ENCODE assay signal across 12 cellular contexts in the genomic region with DNA sequence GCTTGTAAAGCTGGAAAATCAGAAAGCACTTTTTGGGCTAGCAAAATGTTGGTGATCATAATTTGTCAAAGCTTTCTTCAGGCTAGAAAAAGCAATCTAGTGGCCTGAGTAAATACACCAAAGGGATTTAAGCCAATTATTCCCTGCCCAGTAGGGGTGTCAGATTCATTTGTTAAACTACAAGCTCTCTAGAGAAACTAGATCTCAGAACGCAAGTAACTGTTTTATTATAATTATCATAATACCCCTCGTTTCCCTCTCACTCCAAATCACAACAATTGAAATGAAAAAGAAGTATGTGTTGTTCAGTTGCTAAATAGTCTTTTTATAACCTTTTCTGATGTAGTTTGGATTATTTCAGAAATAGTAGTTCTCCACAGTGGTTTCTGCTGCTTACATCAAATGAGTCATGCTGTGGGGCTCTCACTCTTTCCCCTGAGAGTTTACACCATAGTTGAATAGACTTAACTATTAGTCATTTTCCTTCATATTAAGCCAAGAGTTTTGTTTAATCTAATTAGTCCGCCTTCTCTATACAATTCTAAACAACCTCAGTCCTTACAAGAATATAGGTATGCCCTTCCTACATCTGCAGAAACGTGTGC.
DNase-seq lines count a peak whose midpoint lies in the region; ATAC-seq, FAIRE-seq and TF ChIP-seq lines count a peak whose summit lies in the region.
"Had no signal": no experiment of that assay in that cellular context is flagged by ENCODE, and none has a peak within 500 bp of the region (broad histone marks: within the 10 kb centered on the region; RNA-seq: fewer than 3 reads in every experiment).

No MANE protein-coding gene starts in this region.

- H3K4me3 ChIP-seq in right atrium auricular region (no peak overlapping the region), astrocyte of the spinal cord (ENCODE audit: low read depth, low read length) (peak overlapping the region; percentile 3), left ventricle myocardium inferior (peak overlapping the region; percentile 26)

- H3K27ac Mint-ChIP-seq in natural killer cell treated with Interleukin-12 subunit alpha and Interleukin-12 subunit beta and Interleukin-15 and Interleukin-18, amount 100 ng/mL, for 72 hours, result no peak overlapping the region
- H3K27ac Mint-ChIP-seq: nephron had no signal

- H3K4me1 ChIP-seq in right atrium auricular region, result no peaks in the 10 kb centered on the region
- H3K4me1 ChIP-seq in left ventricle myocardium inferior, result peaks cover 4% of the 10 kb centered on the region

- TF ChIP-seq CTCF in right atrium auricular region (IDR thresholded peaks at IDR 0.05) (no peak), astrocyte of the spinal cord (IDR thresholded peaks at IDR 0.05; ENCODE audit: low read depth, low read length) (no peak), left ventricle myocardium inferior (IDR thresholded peaks at IDR 0.05; ENCODE audit: borderline replicate concordance) (no peak)

- H3K9me3 ChIP-seq in right atrium auricular region (no peaks in the 10 kb centered on the region), left ventricle myocardium inferior (replicated peaks) (no peaks in the 10 kb centered on the region)

- in situ Hi-C loops in astrocyte of the spinal cord (cut with HindIII; ENCODE audit: low sequenced_read_pairs), result no loop called here

- no peaks in the 10 kb centered on the region for H3K27me3 ChIP-seq in right atrium auricular region
- H3K27me3 ChIP-seq in left ventricle myocardium inferior (ENCODE audit: low read depth), result no peaks in the 10 kb centered on the region

- no peaks in the 10 kb centered on the region for H3K36me3 Mint-ChIP-seq in natural killer cell treated with Interleukin-12 subunit alpha and Interleukin-12 subunit beta and Interleukin-15 and Interleukin-18, amount 100 ng/mL, for 72 hours

- no peaks in the 10 kb centered on the region for H3K4me1 Mint-ChIP-seq in natural killer cell treated with Interleukin-12 subunit alpha and Interleukin-12 subunit beta and Interleukin-15 and Interleukin-18, amount 100 ng/mL, for 72 hours (ENCODE audit: low read depth in 2 of 2)

- ATAC-seq in Right ventricle myocardium inferior, result peak; percentile 64
- no peak for ATAC-seq in natural killer cell treated with Interleukin-12 subunit alpha and Interleukin-12 subunit beta and Interleukin-15 and Interleukin-18, amount 100 ng/mL, for 72 hours
- ATAC-seq in HG02981 (IDR thresholded peaks at IDR 0.05; ENCODE audit: unreplicated experiment), result no peak

- H3K9me3 Mint-ChIP-seq in natural killer cell treated with Interleukin-12 subunit alpha and Interleukin-12 subunit beta and Interleukin-15 and Interleukin-18, amount 100 ng/mL, for 72 hours, result no peaks in the 10 kb centered on the region
- H3K9me3 Mint-ChIP-seq: nephron had no signal

- H3K36me3 ChIP-seq in right atrium auricular region (no peaks in the 10 kb centered on the region), left ventricle myocardium inferior (no peaks in the 10 kb centered on the region)

- no peaks in the 10 kb centered on the region for H3K27me3 Mint-ChIP-seq in natural killer cell treated with Interleukin-12 subunit alpha and Interleukin-12 subunit beta and Interleukin-15 and Interleukin-18, amount 100 ng/mL, for 72 hours

- DNase-seq in Right ventricle myocardium inferior (ENCODE audit: missing footprints), result no peak
- DNase-seq in right atrium auricular region (ENCODE audit: low spot score), result no peak
- peak; percentile 86 for DNase-seq in astrocyte of the spinal cord (ENCODE audit: low read depth, low spot score)
- DNase-seq in left ventricle myocardium inferior, result no peak
- DNase-seq in urothelium cell line (ENCODE audit: low spot score), result peak; percentile 7
- no peak for DNase-seq in natural killer cell treated with Interleukin-12 subunit alpha and Interleukin-12 subunit beta and Interleukin-15 and Interleukin-18, amount 100 ng/mL, for 72 hours (ENCODE audit: low spot score)
- DNase-seq in OCI-M2 (lab: John Stamatoyannopoulos, UW; ENCODE audit: unreplicated experiment), result no peak
- DNase-seq: effector CD4-positive, alpha-beta T cell; NCI-H187 treated with DMSO at 0.1 percent for 48 hours; stimulated activated naive CD4-positive, alpha-beta T cell treated with Interleukin-2 at 50 U/mL for 16 hours had no signal

- FAIRE-seq in urothelium cell line (lab: Jason Lieb, UNC), result no peak

- H3K4me3 Mint-ChIP-seq in natural killer cell treated with Interleukin-12 subunit alpha and Interleukin-12 subunit beta and Interleukin-15 and Interleukin-18, amount 100 ng/mL, for 72 hours, result no peak overlapping the region
- H3K4me3 Mint-ChIP-seq: nephron had no signal

- intact Hi-C loops in Right ventricle myocardium inferior (cut with DNase I) (no loop called here), left ventricle myocardium inferior (cut with micrococcal nuclease) (no loop called here)

- H3K27ac ChIP-seq in right atrium auricular region, result peak overlapping the region in 1 of 2 donors; percentile 41
- H3K27ac ChIP-seq in left ventricle myocardium inferior (replicated peaks), result peak overlapping the region; percentile 42

Comparison
In these comparisons a context has a peak if more than half of its experiments do, and no peak if none do; other contexts are left out.
1. H3K4me3 ChIP-seq: peak in astrocyte of the spinal cord (single experiment) and left ventricle myocardium inferior (single experiment); none in right atrium auricular region (0 of 2).
2. DNase-seq: peak in astrocyte of the spinal cord (single experiment) and urothelium cell line (single experiment); none in Right ventricle myocardium inferior (single experiment), right atrium auricular region (single experiment), left ventricle myocardium inferior (single experiment), natural killer cell treated with Interleukin-12 subunit alpha and Interleukin-12 subunit beta and Interleukin-15 and Interleukin-18, amount 100 ng/mL, for 72 hours (single experiment) and OCI-M2 (single experiment).